ENCODE assay signal across 1 cellular context in the genomic region with DNA sequence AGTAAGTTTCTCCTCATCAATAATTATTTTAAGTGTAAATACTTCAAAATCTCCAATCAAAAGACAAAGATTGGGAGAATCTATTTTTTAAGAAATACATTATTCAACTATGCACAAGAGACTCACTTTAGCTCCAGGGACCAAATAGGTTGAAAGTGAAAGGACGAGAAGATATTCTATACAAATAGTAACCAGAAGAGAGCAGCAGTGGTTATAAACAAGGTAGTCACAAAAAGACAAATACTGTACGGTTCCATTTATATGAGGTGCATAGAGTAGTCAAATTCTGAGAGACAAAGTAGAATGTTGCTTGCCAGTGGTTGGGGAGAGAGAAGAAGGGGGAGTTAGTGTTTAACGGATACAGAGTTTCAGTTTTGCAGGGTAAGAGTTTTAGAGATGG.
TF ChIP-seq lines count a peak whose summit lies in the region.

No MANE protein-coding gene starts in this region.

TF ChIP-seq in GM23338, 12 proteins besides CTCF, POLR2A, EP300 and RAD21 (continued from another document):
- TF ChIP-seq, protein P1, sequence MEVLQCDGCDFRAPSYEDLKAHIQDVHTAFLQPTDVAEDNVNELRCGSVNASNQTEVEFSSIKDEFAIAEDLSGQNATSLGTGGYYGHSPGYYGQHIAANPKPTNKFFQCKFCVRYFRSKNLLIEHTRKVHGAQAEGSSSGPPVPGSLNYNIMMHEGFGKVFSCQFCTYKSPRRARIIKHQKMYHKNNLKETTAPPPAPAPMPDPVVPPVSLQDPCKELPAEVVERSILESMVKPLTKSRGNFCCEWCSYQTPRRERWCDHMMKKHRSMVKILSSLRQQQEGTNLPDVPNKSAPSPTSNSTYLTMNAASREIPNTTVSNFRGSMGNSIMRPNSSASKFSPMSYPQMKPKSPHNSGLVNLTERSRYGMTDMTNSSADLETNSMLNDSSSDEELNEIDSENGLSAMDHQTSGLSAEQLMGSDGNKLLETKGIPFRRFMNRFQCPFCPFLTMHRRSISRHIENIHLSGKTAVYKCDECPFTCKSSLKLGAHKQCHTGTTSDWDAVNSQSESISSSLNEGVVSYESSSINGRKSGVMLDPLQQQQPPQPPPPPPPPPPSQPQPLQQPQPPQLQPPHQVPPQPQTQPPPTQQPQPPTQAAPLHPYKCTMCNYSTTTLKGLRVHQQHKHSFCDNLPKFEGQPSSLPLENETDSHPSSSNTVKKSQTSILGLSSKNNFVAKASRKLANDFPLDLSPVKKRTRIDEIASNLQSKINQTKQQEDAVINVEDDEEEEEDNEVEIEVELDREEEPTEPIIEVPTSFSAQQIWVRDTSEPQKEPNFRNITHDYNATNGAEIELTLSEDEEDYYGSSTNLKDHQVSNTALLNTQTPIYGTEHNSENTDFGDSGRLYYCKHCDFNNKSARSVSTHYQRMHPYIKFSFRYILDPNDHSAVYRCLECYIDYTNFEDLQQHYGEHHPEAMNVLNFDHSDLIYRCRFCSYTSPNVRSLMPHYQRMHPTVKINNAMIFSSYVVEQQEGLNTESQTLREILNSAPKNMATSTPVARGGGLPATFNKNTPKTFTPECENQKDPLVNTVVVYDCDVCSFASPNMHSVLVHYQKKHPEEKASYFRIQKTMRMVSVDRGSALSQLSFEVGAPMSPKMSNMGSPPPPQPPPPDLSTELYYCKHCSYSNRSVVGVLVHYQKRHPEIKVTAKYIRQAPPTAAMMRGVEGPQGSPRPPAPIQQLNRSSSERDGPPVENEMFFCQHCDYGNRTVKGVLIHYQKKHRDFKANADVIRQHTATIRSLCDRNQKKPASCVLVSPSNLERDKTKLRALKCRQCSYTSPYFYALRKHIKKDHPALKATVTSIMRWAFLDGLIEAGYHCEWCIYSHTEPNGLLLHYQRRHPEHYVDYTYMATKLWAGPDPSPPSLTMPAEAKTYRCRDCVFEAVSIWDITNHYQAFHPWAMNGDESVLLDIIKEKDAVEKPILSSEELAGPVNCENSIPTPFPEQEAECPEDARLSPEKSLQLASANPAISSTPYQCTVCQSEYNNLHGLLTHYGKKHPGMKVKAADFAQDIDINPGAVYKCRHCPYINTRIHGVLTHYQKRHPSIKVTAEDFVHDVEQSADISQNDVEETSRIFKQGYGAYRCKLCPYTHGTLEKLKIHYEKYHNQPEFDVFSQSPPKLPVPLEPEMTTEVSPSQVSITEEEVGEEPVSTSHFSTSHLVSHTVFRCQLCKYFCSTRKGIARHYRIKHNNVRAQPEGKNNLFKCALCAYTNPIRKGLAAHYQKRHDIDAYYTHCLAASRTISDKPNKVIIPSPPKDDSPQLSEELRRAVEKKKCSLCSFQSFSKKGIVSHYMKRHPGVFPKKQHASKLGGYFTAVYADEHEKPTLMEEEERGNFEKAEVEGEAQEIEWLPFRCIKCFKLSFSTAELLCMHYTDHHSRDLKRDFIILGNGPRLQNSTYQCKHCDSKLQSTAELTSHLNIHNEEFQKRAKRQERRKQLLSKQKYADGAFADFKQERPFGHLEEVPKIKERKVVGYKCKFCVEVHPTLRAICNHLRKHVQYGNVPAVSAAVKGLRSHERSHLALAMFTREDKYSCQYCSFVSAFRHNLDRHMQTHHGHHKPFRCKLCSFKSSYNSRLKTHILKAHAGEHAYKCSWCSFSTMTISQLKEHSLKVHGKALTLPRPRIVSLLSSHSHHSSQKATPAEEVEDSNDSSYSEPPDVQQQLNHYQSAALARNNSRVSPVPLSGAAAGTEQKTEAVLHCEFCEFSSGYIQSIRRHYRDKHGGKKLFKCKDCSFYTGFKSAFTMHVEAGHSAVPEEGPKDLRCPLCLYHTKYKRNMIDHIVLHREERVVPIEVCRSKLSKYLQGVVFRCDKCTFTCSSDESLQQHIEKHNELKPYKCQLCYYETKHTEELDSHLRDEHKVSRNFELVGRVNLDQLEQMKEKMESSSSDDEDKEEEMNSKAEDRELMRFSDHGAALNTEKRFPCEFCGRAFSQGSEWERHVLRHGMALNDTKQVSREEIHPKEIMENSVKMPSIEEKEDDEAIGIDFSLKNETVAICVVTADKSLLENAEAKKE (CRISPR knock-in tag; IDR thresholded peaks at IDR 0.05), result no peak
- no peak for TF ChIP-seq ETS1 (IDR thresholded peaks at IDR 0.05)
- no peak for TF ChIP-seq REST (IDR thresholded peaks at IDR 0.05; ENCODE audit: unreplicated experiment)
- no peak for TF ChIP-seq STAT1 (IDR thresholded peaks at IDR 0.05; ENCODE audit: unreplicated experiment)
- no peak for TF ChIP-seq EZH2phosphoT487 (IDR thresholded peaks at IDR 0.05; ENCODE audit: unreplicated experiment)
- TF ChIP-seq NANOG (IDR thresholded peaks at IDR 0.05; ENCODE audit: borderline replicate concordance), result no peak
